ENCODE assay signal across 8 cellular contexts in the genomic region with DNA sequence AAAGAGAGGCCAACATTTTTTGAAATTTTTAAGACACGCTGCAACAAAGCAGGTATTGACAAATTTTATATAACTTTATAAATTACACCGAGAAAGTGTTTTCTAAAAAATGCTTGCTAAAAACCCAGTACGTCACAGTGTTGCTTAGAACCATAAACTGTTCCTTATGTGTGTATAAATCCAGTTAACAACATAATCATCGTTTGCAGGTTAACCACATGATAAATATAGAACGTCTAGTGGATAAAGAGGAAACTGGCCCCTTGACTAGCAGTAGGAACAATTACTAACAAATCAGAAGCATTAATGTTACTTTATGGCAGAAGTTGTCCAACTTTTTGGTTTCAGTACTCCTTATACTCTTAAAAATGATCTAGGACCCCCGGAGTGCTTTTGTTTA. TPM values are rescaled to one million over a fixed set of nuclear protein-coding genes. Genes with fewer than 3 reads are reported as not detected.
DNase-seq lines count a peak whose midpoint lies in the region; ATAC-seq and TF ChIP-seq lines count a peak whose summit lies in the region.

No MANE protein-coding gene starts in this region.

- H3K36me3 Mint-ChIP-seq in mesothelial cell of epicardium = no peaks in the 10 kb centered on the region

- H3K9me3 Mint-ChIP-seq in mesothelial cell of epicardium = no peaks in the 10 kb centered on the region

- no peaks in the 10 kb centered on the region for H3K4me1 ChIP-seq in adrenal gland (replicated peaks in 1 of 2)

- H3K9me3 ChIP-seq in KOPT-K1 (ENCODE audit: insufficient read depth, low read length, poor library complexity, severe bottlenecking) = no peaks in the 10 kb centered on the region
- no peaks in the 10 kb centered on the region for H3K9me3 ChIP-seq in adrenal gland (replicated peaks in 1 of 3)

- H3K4me3 Mint-ChIP-seq in mesothelial cell of epicardium = peak overlapping the region; percentile 96

- no peaks in the 10 kb centered on the region; the same call in 1 of the 2 replicates for H3K36me3 ChIP-seq in BJ (ENCODE audit: control insufficient read depth, insufficient read depth, low read length)
- H3K36me3 ChIP-seq in KOPT-K1 (ENCODE audit: insufficient read depth, low read length) = peaks cover 41% of the 10 kb centered on the region
- H3K36me3 ChIP-seq in adrenal gland (replicated peaks in 1 of 2) = no peaks in the 10 kb centered on the region

- H3K27ac ChIP-seq in KOPT-K1 (ENCODE audit: low read depth, low read length, poor library complexity, severe bottlenecking) (peak overlapping the region; percentile 88), adrenal gland (peak overlapping the region in 3 of 5 donors; percentile 36 to 95 (median 93))

- TF ChIP-seq POLR2A in adrenal gland (IDR thresholded peaks at IDR 0.05) = no peak

- ATAC-seq in HG03439 (IDR thresholded peaks at IDR 0.05; ENCODE audit: unreplicated experiment) (no peak), HG03442 (IDR thresholded peaks at IDR 0.05; ENCODE audit: unreplicated experiment) (no peak)

- intact Hi-C loops in adrenal gland (cut with DNase I) = loop anchor here (10.0 kb wide), 2 partner anchors 302 to 402 kb away; no protein-coding TSS in a partner anchor

- DNase-seq in BJ (ENCODE audit: low read depth) (no peak), adrenal gland (no peak), mesothelial cell of epicardium (ENCODE audit: low spot score in 2 of 2, unreplicated experiment in 2 of 2) (no peak), NCI-H2029 treated with DMSO at 0.1 percent for 48 hours (lab: John Stamatoyannopoulos, UW) (no peak)
- no peak for DNase-seq in NK-92 treated with Interleukin-12 subunit alpha and Interleukin-12 subunit beta, amount 100 ng/mL, for 24 hours (lab: John Stamatoyannopoulos, UW)

- peak overlapping the region; percentile 99 for H3K27ac Mint-ChIP-seq in mesothelial cell of epicardium

- H3K27me3 ChIP-seq in BJ (ENCODE audit: control insufficient read depth, insufficient read depth, low read length) (no peaks in the 10 kb centered on the region), adrenal gland (no peaks in the 10 kb centered on the region)

- peaks cover 6% of the 10 kb centered on the region for H3K4me1 Mint-ChIP-seq in mesothelial cell of epicardium

- CTCF ChIA-PET in BJ (lab: Yijun Ruan, JAX) = interaction anchor here (2.1 to 3.9 kb wide), 2 partner anchors 265 to 407 kb away, joined by 8 to 18 read pairs; no protein-coding TSS in a partner anchor

- no peaks in the 10 kb centered on the region for H3K27me3 Mint-ChIP-seq in mesothelial cell of epicardium (ENCODE audit: low read depth)

- 68 to 80% (median 73%) methylated on average over 6 of the region's 6 CpGs for WGBS in adrenal gland, 4 donors

- POLR2A ChIA-PET in BJ (lab: Charles Lee) = no interaction called here

- H3K4me3 ChIP-seq in BJ (ENCODE audit: low read depth, low read length) (peak overlapping the region; percentile 60; the same call in 1 of the 2 replicates), adrenal gland (peak overlapping the region in 1 of 4 donors; percentile 66)

- TF ChIP-seq CTCF in BJ (IDR thresholded peaks at IDR 0.05; ENCODE audit: insufficient read depth, low read depth, low read length) (no peak), adrenal gland (IDR thresholded peaks at IDR 0.05) (no peak), mesothelial cell of epicardium (IDR thresholded peaks at IDR 0.05; ENCODE audit: unreplicated experiment) (no peak)

RNA-seq across cellular contexts. Expression of gene BRCA2, which starts 1.2 kb away (rescaled TPM):
- polyA plus RNA-seq in BJ (2011; rRNA removed) (0.91 and 1.2 TPM in 2 replicates), adrenal gland (1 to 10 TPM in 1 of 3 donors, under 1 TPM in 2; 0.07 to 1.4 (median 0.16) TPM)
- 1.8 and 3.4 TPM in 2 replicates for polyA minus RNA-seq in BJ (2011; rRNA and poly(A)+ RNA removed)
- total RNA-seq in adrenal gland (1 to 10 TPM in 5 of 8 donors, under 1 TPM in 3; 0.41 to 1.8 (median 1.2) TPM), mesothelial cell of epicardium (6.5 to 10.3 TPM (median 8.1 TPM) in 3 replicates)

RNA-seq across cellular contexts. Expression of gene ZAR1L, which starts 1.3 kb away (rescaled TPM):
- polyA plus RNA-seq in BJ (2011; rRNA removed) (not detected in 2 replicates), adrenal gland (not detected)
- polyA minus RNA-seq in BJ (2011; rRNA and poly(A)+ RNA removed) = not detected in 2 replicates
- total RNA-seq in adrenal gland (not detected), mesothelial cell of epicardium (0.16 TPM in 1 of 3 replicates, not detected in the others)
